Comparison of ENCODE assay signal across 8 cellular contexts in genomic region chr20:8131598-8132014, GRCh38. TPM values are rescaled to one million over a fixed set of nuclear protein-coding genes. Genes with fewer than 3 reads are reported as not detected.
A peak's percentile ranks its signal among the peaks of the same experiment; 100 is the strongest.
DNase-seq lines count a peak whose midpoint lies in the region; ATAC-seq, FAIRE-seq and TF ChIP-seq lines count a peak whose summit lies in the region.

No MANE protein-coding gene starts in this region.

- H3K9me3 Mint-ChIP-seq in central memory CD8-positive, alpha-beta T cell = no peaks in the 10 kb centered on the region

- peaks cover 39% of the 10 kb centered on the region for H3K4me1 Mint-ChIP-seq in central memory CD8-positive, alpha-beta T cell

- TF ChIP-seq CTCF in BJ (IDR thresholded peaks at IDR 0.05; ENCODE audit: insufficient read depth, low read depth, low read length) (no peak), GM20000 (IDR thresholded peaks at IDR 0.05; ENCODE audit: extremely low read depth, missing control alignments) (no peak)

- H3K27ac ChIP-seq in mesodermal cell (ENCODE audit: low read depth, low read length, severe bottlenecking) = peak overlapping the region; percentile 47

- peak overlapping the region; percentile 84 for H3K4me3 Mint-ChIP-seq in central memory CD8-positive, alpha-beta T cell

- H3K27me3 Mint-ChIP-seq in central memory CD8-positive, alpha-beta T cell = peaks cover 8% of the 10 kb centered on the region

- peaks cover 5% of the 10 kb centered on the region for H3K36me3 Mint-ChIP-seq in central memory CD8-positive, alpha-beta T cell (ENCODE audit: insufficient read depth)

- no peak for FAIRE-seq in urothelium cell line (lab: Jason Lieb, UNC)

- no peaks in the 10 kb centered on the region for H3K9me3 ChIP-seq in mesodermal cell (ENCODE audit: control insufficient read depth, low read length)

- POLR2A ChIA-PET in BJ (lab: Charles Lee) = no interaction called here

- ATAC-seq in central memory CD8-positive, alpha-beta T cell (replicated peaks; ENCODE audit: extremely low read depth, poor library complexity, severe bottlenecking) = peak; percentile 33
- no peak for ATAC-seq in HG02884 (IDR thresholded peaks at IDR 0.05; ENCODE audit: unreplicated experiment)

- H3K36me3 ChIP-seq in BJ (ENCODE audit: control insufficient read depth, insufficient read depth, low read length) = no peaks in the 10 kb centered on the region
- no peaks in the 10 kb centered on the region for H3K36me3 ChIP-seq in mesodermal cell (ENCODE audit: control insufficient read depth, insufficient read depth, low read length)

- DNase-seq in BJ (ENCODE audit: low read depth) (no peak), GM20000 (ENCODE audit: low spot score) (peak; percentile 42), NCI-H1105 (lab: John Stamatoyannopoulos, UW) (peak; percentile 44), mucosa of gallbladder (ENCODE audit: low spot score) (no peak), urothelium cell line (ENCODE audit: low spot score) (no peak)
- DNase-seq in central memory CD8-positive, alpha-beta T cell (ENCODE audit: low spot score in 2 of 2) = no peak

- H3K27ac Mint-ChIP-seq in central memory CD8-positive, alpha-beta T cell (ENCODE audit: low read depth) = peak overlapping the region; percentile 56

- 5 to 10% methylated on average over 15 of the region's 18 CpGs for WGBS in mesodermal cell (ENCODE audit: insufficient coverage in 2 of 2), 2 experiments

- H3K4me3 ChIP-seq in BJ (ENCODE audit: low read depth, low read length) (peak overlapping the region; percentile 76), mesodermal cell (ENCODE audit: extremely low read depth, insufficient read depth, low read length, poor library complexity, severe bottlenecking) (peak overlapping the region; percentile 55)

- CTCF ChIA-PET in BJ (lab: Yijun Ruan, JAX) = interaction anchor here (0.6 to 6.7 kb wide), 24 partner anchors 10 to 590 kb away, joined by 3 to 80 read pairs (median 4); no protein-coding TSS in a partner anchor

- H3K4me1 ChIP-seq in mesodermal cell (ENCODE audit: control insufficient read depth, insufficient read depth, low read length, poor library complexity, severe bottlenecking) = peaks cover 7% of the 10 kb centered on the region

- H3K27me3 ChIP-seq in BJ (ENCODE audit: control insufficient read depth, insufficient read depth, low read length) = no peaks in the 10 kb centered on the region

RNA-seq across cellular contexts. Expression of gene PLCB1, which starts 0.5 kb away (rescaled TPM):
- polyA plus RNA-seq in BJ (2011; rRNA removed) = 13.5 and 15.2 TPM in 2 replicates
- polyA minus RNA-seq in BJ (2011; rRNA and poly(A)+ RNA removed) = 22.5 and 30.0 TPM in 2 replicates
- polyA plus RNA-seq in mesodermal cell (2013, experiment 1 of 2) = 9.8 TPM
- polyA plus RNA-seq in mesodermal cell (2013, experiment 2 of 2) = 8.7 TPM
- 19.0 TPM for total RNA-seq in mucosa of gallbladder

Comparison
In these comparisons a context has a peak if more than half of its experiments do, and no peak if none do; other contexts are left out.
1. DNase-seq: peak in GM20000 (single experiment) and NCI-H1105 (single experiment); none in BJ (single experiment), central memory CD8-positive, alpha-beta T cell (0 of 2), mucosa of gallbladder (single experiment) and urothelium cell line (single experiment).